In genomic region chr13:74144269-74144668, GRCh38 we compare ENCODE assay signal across 20 cellular contexts. TPM values are rescaled to one million over a fixed set of nuclear protein-coding genes. Genes with fewer than 3 reads are reported as not detected.
A peak's percentile ranks its signal among the peaks of the same experiment; 100 is the strongest.
DNase-seq lines count a peak whose midpoint lies in the region; ATAC-seq, FAIRE-seq and TF ChIP-seq lines count a peak whose summit lies in the region.
"Had no signal": no experiment of that assay in that cellular context is flagged by ENCODE, and none has a peak within 500 bp of the region (broad histone marks: within the 10 kb centered on the region; RNA-seq: fewer than 3 reads in every experiment).

No MANE protein-coding gene starts in this region.

- no peak for TF ChIP-seq EP300 in SK-N-SH (IDR thresholded peaks at IDR 0.05; ENCODE audit: borderline replicate concordance in 1 of 2, low read depth in 1 of 2, low read length in 1 of 2)

- H3K79me2 ChIP-seq in PC-3 (ENCODE audit: low read length) (no peaks in the 10 kb centered on the region), SK-N-SH (ENCODE audit: insufficient read depth) (no peaks in the 10 kb centered on the region)

- TF ChIP-seq POLR2A in IMR-90 (IDR thresholded peaks at IDR 0.05; ENCODE audit: low read depth, low read length): no peak

- CTCF ChIA-PET in IMR-90 (lab: Yijun Ruan, JAX) (no interaction called here), PC-3 (lab: Charles Lee) (no interaction called here), SK-N-SH (lab: Yijun Ruan, JAX) (no interaction called here)
- CTCF ChIA-PET in activated CD8-positive, alpha-beta memory T cell treated with anti-CD3 and anti-CD28 coated beads, Interleukin-2, amount 10 ng/mL, durations not matched to agents 7 days and 5 days (lab: Charles Lee): no interaction called here

- no peak overlapping the region for H3K4me2 ChIP-seq in IMR-90 (ENCODE audit: low read depth, low read length)
- no peak overlapping the region for H3K4me2 ChIP-seq in PC-3 (ENCODE audit: low read length)
- H3K4me2 ChIP-seq in SK-N-SH: no peak overlapping the region
- H3K4me2 ChIP-seq: BLaER1 had no signal

- intact Hi-C loops in IMR-90 (cut with micrococcal nuclease): no loop called here
- intact Hi-C loops in PC-3 (cut with micrococcal nuclease): no loop called here

- no peaks in the 10 kb centered on the region for H3K27me3 ChIP-seq in IMR-90 (ENCODE audit: control insufficient read depth, insufficient read depth, low read length)
- no peaks in the 10 kb centered on the region for H3K27me3 ChIP-seq in PC-3 (ENCODE audit: low read length)
- H3K27me3 ChIP-seq in SK-N-SH (ENCODE audit: insufficient read depth): no peaks in the 10 kb centered on the region
- H3K27me3 ChIP-seq: BLaER1 had no signal

- H2BK20ac ChIP-seq in IMR-90 (ENCODE audit: low read depth, low read length): peak overlapping the region; percentile 53; the same call in 1 of the 2 replicates

- no peak for TF ChIP-seq RAD21 in IMR-90 (IDR thresholded peaks at IDR 0.05; ENCODE audit: low read length)
- TF ChIP-seq RAD21 in SK-N-SH (IDR thresholded peaks at IDR 0.05; ENCODE audit: low read length): no peak

- DNase-seq in IMR-90 (no peak), PC-3 (no peak), SK-N-SH (no peak)
- DNase-seq in activated CD8-positive, alpha-beta memory T cell treated with anti-CD3 and anti-CD28 coated beads, Interleukin-2, amount 10 ng/mL, durations not matched to agents 7 days and 5 days: no peak
- DNase-seq: Caco-2; CD4-positive, CD25-positive, alpha-beta regulatory T cell; CD8-positive, alpha-beta T cell; DMS153; DND-41; GM23248; H7; HCEC 1CT had no signal

- no peak overlapping the region for H3K23ac ChIP-seq in IMR-90 (ENCODE audit: low read depth, low read length)

- H3K27me3 Mint-ChIP-seq in activated CD8-positive, alpha-beta memory T cell treated with anti-CD3 and anti-CD28 coated beads, Interleukin-2, amount 10 ng/mL, durations not matched to agents 7 days and 5 days: peaks cover 3% of the 10 kb centered on the region
- H3K27me3 Mint-ChIP-seq: B cell had no signal

- H2AFZ ChIP-seq in IMR-90 (replicated peaks; ENCODE audit: low read length, poor library complexity) (no peak overlapping the region), PC-3 (ENCODE audit: low read length) (0 out of 2 replicates have a peak overlapping the region, but pooled peaks have one; percentile 1), SK-N-SH (ENCODE audit: low read depth) (no peak overlapping the region)
- H2AFZ ChIP-seq: GM23248 had no signal

- H4K20me1 ChIP-seq in IMR-90 (ENCODE audit: insufficient read depth, low read length): no peaks in the 10 kb centered on the region
- no peaks in the 10 kb centered on the region for H4K20me1 ChIP-seq in PC-3 (ENCODE audit: low read length)
- H4K20me1 ChIP-seq in SK-N-SH (ENCODE audit: insufficient read depth): no peaks in the 10 kb centered on the region
- H4K20me1 ChIP-seq: BLaER1 had no signal

- H2BK5ac ChIP-seq in IMR-90 (ENCODE audit: low read depth, low read length, poor library complexity, severe bottlenecking): peak overlapping the region; percentile 57

- ATAC-seq in IMR-90 (ENCODE audit: low read depth): no peak
- no peak for ATAC-seq in PC-3
- ATAC-seq in GM19452 (IDR thresholded peaks at IDR 0.05; ENCODE audit: unreplicated experiment): no peak
- no peak for ATAC-seq in activated CD8-positive, alpha-beta memory T cell treated with anti-CD3 and anti-CD28 coated beads, Interleukin-2, amount 10 ng/mL, durations not matched to agents 7 days and 5 days
- ATAC-seq: CD8-positive, alpha-beta T cell had no signal

- in situ Hi-C loops in IMR-90 (cut with MboI; ENCODE audit: low sequenced_read_pairs): loop anchor here (25.0 kb wide), 1 partner anchor 1068 kb away; no protein-coding TSS in a partner anchor

- H3K36me3 ChIP-seq in IMR-90 (ENCODE audit: control insufficient read depth, insufficient read depth, low read length) (no peaks in the 10 kb centered on the region), PC-3 (ENCODE audit: low read depth, low read length) (no peaks in the 10 kb centered on the region), SK-N-SH (replicated peaks in 1 of 2; ENCODE audit: control insufficient read depth in 1 of 2, insufficient read depth in 2 of 2, low read length in 1 of 2) (no peaks in the 10 kb centered on the region)
- H3K36me3 ChIP-seq: BLaER1 had no signal

- H3K4me1 Mint-ChIP-seq in activated CD8-positive, alpha-beta memory T cell treated with anti-CD3 and anti-CD28 coated beads, Interleukin-2, amount 10 ng/mL, durations not matched to agents 7 days and 5 days: peaks cover 6% of the 10 kb centered on the region
- H3K4me1 Mint-ChIP-seq: B cell had no signal

- H2AK5ac ChIP-seq in IMR-90 (ENCODE audit: low read depth, low read length): no peak overlapping the region

- no peak overlapping the region for H2AK9ac ChIP-seq in IMR-90 (replicated peaks; ENCODE audit: low read depth, low read length, poor library complexity)

- peak overlapping the region in 1 of 2 experiments; percentile 14; a peak in 1 of 4 replicates for H4K8ac ChIP-seq in IMR-90 (ENCODE audit: low read depth in 2 of 2, low read length in 2 of 2)

- BruUV-seq in IMR-90 (replicated peaks; lab: Mats Ljungman, UMichigan) (no TSS peak), PC-3 (replicated peaks; lab: Mats Ljungman, UMichigan) (no TSS peak)

- no peak overlapping the region for H3K9ac ChIP-seq in IMR-90 (ENCODE audit: low read depth, low read length)
- H3K9ac ChIP-seq in PC-3 (ENCODE audit: low read length): no peak overlapping the region
- no peak overlapping the region for H3K9ac ChIP-seq in SK-N-SH
- H3K9ac ChIP-seq: BLaER1, GM23248 had no signal

- H3K9me3 Mint-ChIP-seq in activated CD8-positive, alpha-beta memory T cell treated with anti-CD3 and anti-CD28 coated beads, Interleukin-2, amount 10 ng/mL, durations not matched to agents 7 days and 5 days (ENCODE audit: low read depth): no peaks in the 10 kb centered on the region
- H3K9me3 Mint-ChIP-seq: CD8-positive, alpha-beta T cell had no signal

- dilution Hi-C loops in IMR-90 (cut with HindIII; ENCODE audit: low sequenced_read_pairs, unreplicated experiment): no loop called here

- no peaks in the 10 kb centered on the region for H3K9me1 ChIP-seq in IMR-90 (ENCODE audit: insufficient read depth, low read length)

- H2BK120ac ChIP-seq in IMR-90 (ENCODE audit: low read depth, low read length): peak overlapping the region; percentile 64

- no peak overlapping the region for H3K27ac Mint-ChIP-seq in activated CD8-positive, alpha-beta memory T cell treated with anti-CD3 and anti-CD28 coated beads, Interleukin-2, amount 10 ng/mL, durations not matched to agents 7 days and 5 days
- H3K27ac Mint-ChIP-seq: B cell; CD4-positive, CD25-positive, alpha-beta regulatory T cell; CD8-positive, alpha-beta T cell had no signal

- H3K4me1 ChIP-seq in IMR-90 (ENCODE audit: control insufficient read depth, insufficient read depth, low read length) (no peaks in the 10 kb centered on the region; the same call in 1 of the 2 replicates), PC-3 (ENCODE audit: insufficient read depth, low read length) (no peaks in the 10 kb centered on the region), SK-N-SH (ENCODE audit: control insufficient read depth in 1 of 2, insufficient read depth in 2 of 2, low read depth in 1 of 2, low read length in 1 of 2) (peaks cover 0 to 13% of the 10 kb centered on the region in 2 experiments; a peak in 1 of 4 replicates)
- H3K4me1 ChIP-seq: BLaER1 had no signal

- H4K91ac ChIP-seq in IMR-90 (ENCODE audit: insufficient read depth, low read depth, low read length): no peak overlapping the region

- no peaks in the 10 kb centered on the region for H3K36me3 Mint-ChIP-seq in activated CD8-positive, alpha-beta memory T cell treated with anti-CD3 and anti-CD28 coated beads, Interleukin-2, amount 10 ng/mL, durations not matched to agents 7 days and 5 days
- H3K36me3 Mint-ChIP-seq: CD4-positive, CD25-positive, alpha-beta regulatory T cell; CD8-positive, alpha-beta T cell had no signal

- H3K9me3 ChIP-seq in IMR-90 (ENCODE audit: control insufficient read depth, insufficient read depth, low read length): no peaks in the 10 kb centered on the region
- no peaks in the 10 kb centered on the region for H3K9me3 ChIP-seq in PC-3 (ENCODE audit: low read length)
- H3K9me3 ChIP-seq in SK-N-SH: no peaks in the 10 kb centered on the region
- H3K9me3 ChIP-seq: BLaER1, Caco-2 had no signal

- no peak overlapping the region for H2BK15ac ChIP-seq in IMR-90 (ENCODE audit: low read depth, low read length)

- no peaks in the 10 kb centered on the region for H3K79me1 ChIP-seq in IMR-90 (ENCODE audit: low read depth in 1 of 2, low read length in 2 of 2)

- peak overlapping the region; percentile 44; the same call in 1 of the 2 replicates for H3K4ac ChIP-seq in IMR-90 (ENCODE audit: low read depth, low read length)

- H3K4me3 ChIP-seq in IMR-90 (ENCODE audit: insufficient read depth, low read depth, low read length) (no peak overlapping the region), PC-3 (ENCODE audit: low read length) (no peak overlapping the region), SK-N-SH (ENCODE audit: low read depth in 2 of 2, low read length in 1 of 2) (no peak overlapping the region)
- H3K4me3 ChIP-seq: BLaER1, GM23248 had no signal

- H3K56ac ChIP-seq in IMR-90 (ENCODE audit: extremely low read depth, insufficient read depth, low read length): no peak overlapping the region

- FAIRE-seq in islet of Langerhans (lab: Jason Lieb, UNC): peak; percentile 24
- FAIRE-seq: G401.6, GM12892, H1 had no signal

- no peaks in the 10 kb centered on the region for H3F3A ChIP-seq in PC-3 (ENCODE audit: low read length, unreplicated experiment)
- H3F3A ChIP-seq in SK-N-SH (replicated peaks; ENCODE audit: insufficient read depth): peaks cover 3% of the 10 kb centered on the region

- POLR2A ChIA-PET in IMR-90 (lab: Charles Lee; ENCODE audit: unreplicated experiment): interaction anchor here (0.5 kb wide), 1 partner anchor 645 kb away, joined by 4 read pairs; no protein-coding TSS in a partner anchor
- POLR2A ChIA-PET in PC-3 (lab: Charles Lee; ENCODE audit: unreplicated experiment): no interaction called here
- POLR2A ChIA-PET in SK-N-SH (lab: Yijun Ruan, JAX): no interaction called here

- H4K5ac ChIP-seq in IMR-90 (ENCODE audit: low read depth, low read length): peak overlapping the region; percentile 54; the same call in 1 of the 2 replicates

- no peak overlapping the region for H3K4me3 Mint-ChIP-seq in activated CD8-positive, alpha-beta memory T cell treated with anti-CD3 and anti-CD28 coated beads, Interleukin-2, amount 10 ng/mL, durations not matched to agents 7 days and 5 days
- H3K4me3 Mint-ChIP-seq: B cell; CD8-positive, alpha-beta T cell had no signal

- peak overlapping the region; percentile 83; the same call in 1 of the 2 replicates for H3K18ac ChIP-seq in IMR-90 (ENCODE audit: low read depth, low read length)

- no peak for TF ChIP-seq CTCF in IMR-90 (conservative IDR thresholded peaks at IDR 0.05; ENCODE audit: low read depth, low read length)
- TF ChIP-seq CTCF in PC-3 (conservative IDR thresholded peaks at IDR 0.05; ENCODE audit: low read depth, low read length): no peak
- TF ChIP-seq CTCF in SK-N-SH (IDR thresholded peaks at IDR 0.05): no peak

- no CpG with 5 or more reads among the region's 3 CpGs for WGBS in IMR-90 (ENCODE audit: extremely low coverage in 2 of 2, insufficient read length in 1 of 2), 2 experiments
- 78% methylated on average over 3 of the region's 3 CpGs for WGBS in SK-N-SH (ENCODE audit: low lambda C conversion rate)

- no peaks in the 10 kb centered on the region for H3K9me2 ChIP-seq in PC-3 (replicated peaks; ENCODE audit: low read length)
- no peaks in the 10 kb centered on the region; the same call in 1 of the 2 replicates for H3K9me2 ChIP-seq in SK-N-SH

- peak overlapping the region; percentile 3; the same call in 1 of the 2 replicates for H3K14ac ChIP-seq in IMR-90 (replicated peaks; ENCODE audit: low read depth, low read length)

- H3K27ac ChIP-seq in IMR-90 (ENCODE audit: insufficient read depth, low read length) (no peak overlapping the region), PC-3 (ENCODE audit: low read length) (no peak overlapping the region), SK-N-SH (ENCODE audit: low read depth in 2 of 2, low read length in 1 of 2) (peak overlapping the region in 1 of 2 experiments; percentile 97; a peak in 2 of 4 replicates)
- H3K27ac ChIP-seq: BLaER1, C4-2B, GM23248 had no signal

RNA-seq across cellular contexts. Expression of gene KLF12, which starts 10.1 kb away (rescaled TPM):
- total RNA-seq in IMR-90 (2012; rRNA removed) (44.8 and 45.0 TPM in 2 replicates), PC-3 (2014; rRNA removed) (5.0 and 6.4 TPM in 2 replicates)
- polyA plus RNA-seq in IMR-90 (2012; rRNA removed) (8.8 and 10.5 TPM in 2 replicates), SK-N-SH (2012; rRNA removed) (2.4 and 3.1 TPM in 2 replicates)
- 2.9 and 3.7 TPM in 2 replicates for polyA plus RNA-seq in IMR-90 (2012; cell fraction: cytosol; rRNA removed)
- polyA plus RNA-seq in IMR-90 (2012; cell fraction: nucleus; rRNA removed; ENCODE audit: low replicate concordance): 8.4 and 31.2 TPM in 2 replicates
- polyA plus RNA-seq in SK-N-SH (2012; cell fraction: cytosol; rRNA removed): 3.2 and 3.3 TPM in 2 replicates
- polyA plus RNA-seq in SK-N-SH (2012; cell fraction: nucleus; rRNA removed): 4.3 and 6.0 TPM in 2 replicates
- total RNA-seq in activated CD8-positive, alpha-beta memory T cell treated with anti-CD3 and anti-CD28 coated beads, Interleukin-2, amount 10 ng/mL, durations not matched to agents 7 days and 5 days: 10 to 100 TPM; 15.6 to 28.1 TPM
